ENCODE assay signal across 33 cellular contexts in the genomic region with DNA sequence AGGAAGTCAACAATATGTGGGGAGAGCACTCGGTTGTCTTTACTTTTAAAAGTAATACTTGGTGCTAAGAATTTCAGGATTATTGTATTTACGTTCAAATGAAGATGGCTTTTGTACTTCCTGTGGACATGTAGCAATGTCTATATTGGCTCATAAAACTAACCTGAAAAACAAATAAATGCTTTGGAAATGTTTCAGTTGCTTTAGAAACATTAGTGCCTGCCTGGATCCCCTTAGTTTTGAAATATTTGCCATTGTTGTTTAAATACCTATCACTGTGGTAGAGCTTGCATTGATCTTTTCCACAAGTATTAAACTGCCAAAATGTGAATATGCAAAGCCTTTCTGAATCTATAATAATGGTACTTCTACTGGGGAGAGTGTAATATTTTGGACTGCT. TPM values are rescaled to one million over a fixed set of nuclear protein-coding genes. Genes with fewer than 3 reads are reported as not detected.
DNase-seq lines count a peak whose midpoint lies in the region; ATAC-seq, FAIRE-seq and TF ChIP-seq lines count a peak whose summit lies in the region.
"Had no signal": no experiment of that assay in that cellular context is flagged by ENCODE, and none has a peak within 500 bp of the region (broad histone marks: within the 10 kb centered on the region; RNA-seq: fewer than 3 reads in every experiment).

No MANE protein-coding gene starts in this region.

- no peak for ATAC-seq in stimulated activated effector memory CD8-positive, alpha-beta T cell treated with anti-CD3 and anti-CD28 coated beads, Interleukin-12 subunit alpha, Interleukin-12 subunit beta, amount 100 ng/mL, for 72 hours
- ATAC-seq in GM21825 (IDR thresholded peaks at IDR 0.05; ENCODE audit: unreplicated experiment) = no peak
- ATAC-seq: activated CD4-positive, CD25-positive, alpha-beta regulatory T cell treated with anti-CD3 and anti-CD28 coated beads, Interleukin-2, amount 50 U/mL, for 24 hours; body of pancreas; natural killer cell had no signal

- H3K36me3 ChIP-seq in HEK293 (ENCODE audit: control insufficient read depth in 2 of 2, insufficient read depth in 1 of 2, low read length in 2 of 2) = peaks cover 25 to 61% of the 10 kb centered on the region in 2 experiments

- H3K27ac Mint-ChIP-seq in activated naive CD4-positive, alpha-beta T cell treated with anti-CD3 and anti-CD28 coated beads for 36 hours = peak overlapping the region; percentile 63
- no peak overlapping the region for H3K27ac Mint-ChIP-seq in activated naive CD4-positive, alpha-beta T cell treated with anti-CD3 and anti-CD28 coated beads, Interleukin-2, amount 10 ng/mL, durations not matched to agents 7 days and 5 days
- H3K27ac Mint-ChIP-seq in activated naive CD8-positive, alpha-beta T cell = peak overlapping the region; percentile 72
- peak overlapping the region; percentile 50 for H3K27ac Mint-ChIP-seq in stimulated activated effector memory CD8-positive, alpha-beta T cell treated with anti-CD3 and anti-CD28 coated beads, Interleukin-12 subunit alpha, Interleukin-12 subunit beta, amount 100 ng/mL, for 72 hours

- CTCF ChIA-PET in activated naive CD4-positive, alpha-beta T cell treated with anti-CD3 and anti-CD28 coated beads for 36 hours (lab: Charles Lee) = no interaction called here
- CTCF ChIA-PET in activated naive CD4-positive, alpha-beta T cell treated with anti-CD3 and anti-CD28 coated beads, Interleukin-2, amount 10 ng/mL, durations not matched to agents 7 days and 5 days (lab: Charles Lee) = interaction anchor here (1.2 to 2.6 kb wide), 3 partner anchors 12 to 129 kb away, joined by 3 to 10 read pairs (median 3); no protein-coding TSS in a partner anchor
- CTCF ChIA-PET in HEK293 (lab: Yijun Ruan, JAX) = interaction anchor here (0.5 kb wide), 1 partner anchor 141 kb away, joined by 5 read pairs; no protein-coding TSS in a partner anchor

- no peak overlapping the region for H3K4me3 Mint-ChIP-seq in activated naive CD4-positive, alpha-beta T cell treated with anti-CD3 and anti-CD28 coated beads for 36 hours
- no peak overlapping the region for H3K4me3 Mint-ChIP-seq in activated naive CD4-positive, alpha-beta T cell treated with anti-CD3 and anti-CD28 coated beads, Interleukin-2, amount 10 ng/mL, durations not matched to agents 7 days and 5 days
- no peak overlapping the region for H3K4me3 Mint-ChIP-seq in activated naive CD8-positive, alpha-beta T cell
- no peak overlapping the region for H3K4me3 Mint-ChIP-seq in stimulated activated effector memory CD8-positive, alpha-beta T cell treated with anti-CD3 and anti-CD28 coated beads, Interleukin-12 subunit alpha, Interleukin-12 subunit beta, amount 100 ng/mL, for 72 hours
- H3K4me3 Mint-ChIP-seq: natural killer cell had no signal

- DNase-seq in activated naive CD4-positive, alpha-beta T cell treated with anti-CD3 and anti-CD28 coated beads for 36 hours = no peak
- DNase-seq in activated naive CD4-positive, alpha-beta T cell treated with anti-CD3 and anti-CD28 coated beads, Interleukin-2, amount 10 ng/mL, durations not matched to agents 7 days and 5 days = no peak
- DNase-seq in stimulated activated effector memory CD8-positive, alpha-beta T cell treated with anti-CD3 and anti-CD28 coated beads, Interleukin-12 subunit alpha, Interleukin-12 subunit beta, amount 100 ng/mL, for 72 hours (ENCODE audit: low spot score in 2 of 2) = no peak
- no peak for DNase-seq in GM12891 (ENCODE audit: insufficient read length, low spot score)
- DNase-seq: body of pancreas; Calu3; cerebellar nuclear complex; DMS79 treated with DMSO at 0.1 percent for 48 hours; dorsolateral prefrontal cortex; GF-D8; H7; KBM-7; MM.1S; natural killer cell; NCI-H1417 treated with DMSO at 0.1 percent for 48 hours; NCI-H2081; NCI-H226; NCI-H69; retina; stimulated activated CD4-positive, alpha-beta T cell treated with anti-CD3 and anti-CD28 coated beads, Interleukin-1b, Interleukin-23, amount 100 ng/mL, for 48 hours; stimulated activated CD8-positive, alpha-beta memory T cell treated with anti-CD3 and anti-CD28 coated beads, Interleukin-4, amount 100 ng/mL, for 48 hours; T-helper 1 cell; transverse colon had no signal

- H3K27ac ChIP-seq in HEK293 (ENCODE audit: extremely low read depth, low read depth, low read length) = no peak overlapping the region
- H3K27ac ChIP-seq: BLaER1 treated with 17β-estradiol and CSF1 and Interleukin-3, amounts not matched to agents 10 nM and 100 nM; body of pancreas; SJSA1; transverse colon had no signal

- no peak for TF ChIP-seq CTCF in HEK293 (tag by site-specific recombination; IDR thresholded peaks at IDR 0.05)

- intact Hi-C loops in activated naive CD4-positive, alpha-beta T cell treated with anti-CD3 and anti-CD28 coated beads for 36 hours (cut with micrococcal nuclease) = no loop called here

- no peaks in the 10 kb centered on the region for H3K4me1 ChIP-seq in HEK293 (ENCODE audit: control insufficient read depth, insufficient read depth, low read length)
- H3K4me1 ChIP-seq: body of pancreas, SJSA1, transverse colon had no signal

- no peaks in the 10 kb centered on the region for H3K9me3 ChIP-seq in HEK293 (ENCODE audit: control insufficient read depth, insufficient read depth, low read depth, low read length)
- H3K9me3 ChIP-seq: BLaER1 treated with 17β-estradiol and CSF1 and Interleukin-3, amounts not matched to agents 10 nM and 100 nM; body of pancreas; SJSA1; transverse colon had no signal

- POLR2A ChIA-PET in HEK293 (lab: Yijun Ruan, JAX) = no interaction called here

- FAIRE-seq in GM12891 (lab: Jason Lieb, UNC) = no peak
- FAIRE-seq: endothelial cell of umbilical vein, GM19239, islet of Langerhans had no signal

- peaks cover 23% of the 10 kb centered on the region for H3K36me3 Mint-ChIP-seq in activated naive CD4-positive, alpha-beta T cell treated with anti-CD3 and anti-CD28 coated beads for 36 hours (ENCODE audit: low read depth)
- peaks cover 40% of the 10 kb centered on the region for H3K36me3 Mint-ChIP-seq in activated naive CD4-positive, alpha-beta T cell treated with anti-CD3 and anti-CD28 coated beads, Interleukin-2, amount 10 ng/mL, durations not matched to agents 7 days and 5 days
- peaks cover 11% of the 10 kb centered on the region for H3K36me3 Mint-ChIP-seq in activated naive CD8-positive, alpha-beta T cell
- peaks cover 63% of the 10 kb centered on the region for H3K36me3 Mint-ChIP-seq in stimulated activated effector memory CD8-positive, alpha-beta T cell treated with anti-CD3 and anti-CD28 coated beads, Interleukin-12 subunit alpha, Interleukin-12 subunit beta, amount 100 ng/mL, for 72 hours

- no peak overlapping the region for H3K4me3 ChIP-seq in HEK293 (ENCODE audit: low read depth, low read length)
- H3K4me3 ChIP-seq: BLaER1 treated with 17β-estradiol and CSF1 and Interleukin-3, amounts not matched to agents 10 nM and 100 nM; body of pancreas; dorsolateral prefrontal cortex; SJSA1; smooth muscle cell; transverse colon had no signal

- H3K4me1 Mint-ChIP-seq in activated naive CD4-positive, alpha-beta T cell treated with anti-CD3 and anti-CD28 coated beads for 36 hours (ENCODE audit: low read depth) = peaks cover 16% of the 10 kb centered on the region
- H3K4me1 Mint-ChIP-seq in activated naive CD4-positive, alpha-beta T cell treated with anti-CD3 and anti-CD28 coated beads, Interleukin-2, amount 10 ng/mL, durations not matched to agents 7 days and 5 days = no peaks in the 10 kb centered on the region
- peaks cover 19% of the 10 kb centered on the region for H3K4me1 Mint-ChIP-seq in activated naive CD8-positive, alpha-beta T cell (ENCODE audit: low read depth)
- peaks cover 12% of the 10 kb centered on the region for H3K4me1 Mint-ChIP-seq in stimulated activated effector memory CD8-positive, alpha-beta T cell treated with anti-CD3 and anti-CD28 coated beads, Interleukin-12 subunit alpha, Interleukin-12 subunit beta, amount 100 ng/mL, for 72 hours

- no peaks in the 10 kb centered on the region for H3K27me3 Mint-ChIP-seq in activated naive CD4-positive, alpha-beta T cell treated with anti-CD3 and anti-CD28 coated beads for 36 hours (ENCODE audit: low read depth)
- H3K27me3 Mint-ChIP-seq in activated naive CD4-positive, alpha-beta T cell treated with anti-CD3 and anti-CD28 coated beads, Interleukin-2, amount 10 ng/mL, durations not matched to agents 7 days and 5 days = no peaks in the 10 kb centered on the region
- H3K27me3 Mint-ChIP-seq in activated naive CD8-positive, alpha-beta T cell = no peaks in the 10 kb centered on the region

- TF ChIP-seq POLR2A in GM12891 (IDR thresholded peaks at IDR 0.05; ENCODE audit: low read depth, low read length) = no peak

- no peaks in the 10 kb centered on the region for H3K9me3 Mint-ChIP-seq in activated naive CD4-positive, alpha-beta T cell treated with anti-CD3 and anti-CD28 coated beads for 36 hours
- H3K9me3 Mint-ChIP-seq in activated naive CD4-positive, alpha-beta T cell treated with anti-CD3 and anti-CD28 coated beads, Interleukin-2, amount 10 ng/mL, durations not matched to agents 7 days and 5 days = no peaks in the 10 kb centered on the region
- no peaks in the 10 kb centered on the region for H3K9me3 Mint-ChIP-seq in activated naive CD8-positive, alpha-beta T cell (ENCODE audit: low read depth)
- no peaks in the 10 kb centered on the region for H3K9me3 Mint-ChIP-seq in stimulated activated effector memory CD8-positive, alpha-beta T cell treated with anti-CD3 and anti-CD28 coated beads, Interleukin-12 subunit alpha, Interleukin-12 subunit beta, amount 100 ng/mL, for 72 hours
- H3K9me3 Mint-ChIP-seq: natural killer cell had no signal

TF ChIP-seq in HEK293, 187 proteins besides CTCF, POLR2A, EP300 and RAD21 (continues in another document):
- 0 out of 2 replicates have a peak, but pooled peaks have one; percentile 55 for TF ChIP-seq ZNF223 (tag by site-specific recombination; IDR thresholded peaks at IDR 0.05)

TF ChIP-seq in GM12891, 5 proteins besides CTCF, POLR2A, EP300 and RAD21:
- TF ChIP-seq POLR2AphosphoS5 (IDR thresholded peaks at IDR 0.05; ENCODE audit: low read depth, low read length) = no peak
- TF ChIP-seq PAX5 (IDR thresholded peaks at IDR 0.05; ENCODE audit: insufficient read depth, low read length, severe bottlenecking) = no peak
- no peak for TF ChIP-seq TAF1 (IDR thresholded peaks at IDR 0.05; ENCODE audit: low read depth, low read length)

RNA-seq across cellular contexts. Expression of a gene that starts 32.7 kb away (rescaled TPM):
- 10 to 100 TPM; 18.7 to 18.8 TPM for total RNA-seq in activated naive CD4-positive, alpha-beta T cell treated with anti-CD3 and anti-CD28 coated beads for 36 hours
- 5.1 TPM for polyA plus RNA-seq in GM12891 (2012; ENCODE audit: low read depth, missing spikeins)
